Comparison of ENCODE assay signal across 1 cellular context in genomic region chr16:74862743-74863244, GRCh38.
A peak's percentile ranks its signal among the peaks of the same experiment; 100 is the strongest.
TF ChIP-seq lines count a peak whose summit lies in the region.

No MANE protein-coding gene starts in this region.

TF ChIP-seq in GM12878, 131 proteins besides CTCF, POLR2A, EP300 and RAD21 (continued from another document):
- TF ChIP-seq ZBTB33 (IDR thresholded peaks at IDR 0.05) (no peak), ZSCAN29 (IDR thresholded peaks at IDR 0.05) (peak; percentile 40; the same call in 1 of the 2 replicates), SUPT20H (IDR thresholded peaks at IDR 0.05; ENCODE audit: borderline replicate concordance, control insufficient read depth, low read depth, low read length) (no peak), E2F8 (IDR thresholded peaks at IDR 0.05; ENCODE audit: low read depth, partially characterized antibody) (no peak)
